ENCODE assay signal across 9 cellular contexts in the genomic region with DNA sequence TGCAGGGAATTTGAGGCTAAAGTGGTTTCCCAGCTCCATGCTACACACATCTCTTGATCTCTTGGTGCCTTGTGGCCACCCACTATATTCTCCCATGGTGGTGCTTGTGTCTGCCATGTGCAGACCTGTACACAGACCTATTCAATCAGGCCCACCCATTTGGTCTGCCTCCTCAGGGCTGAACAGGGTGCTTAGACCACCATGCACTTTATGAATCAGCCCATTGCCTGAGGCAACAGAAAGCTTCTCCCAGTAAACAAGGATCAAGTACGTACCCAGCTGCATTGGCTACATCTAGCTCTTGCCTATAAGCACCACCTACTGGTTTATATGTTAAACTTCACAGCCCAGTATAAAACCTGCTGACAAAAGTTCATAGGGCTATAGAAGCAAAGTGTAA.
A peak's percentile ranks its signal among the peaks of the same experiment; 100 is the strongest.
DNase-seq lines count a peak whose midpoint lies in the region; ATAC-seq and TF ChIP-seq lines count a peak whose summit lies in the region.
"Had no signal": no experiment of that assay in that cellular context is flagged by ENCODE, and none has a peak within 500 bp of the region (broad histone marks: within the 10 kb centered on the region; RNA-seq: fewer than 3 reads in every experiment).

No MANE protein-coding gene starts in this region.

- H3K4me3 Mint-ChIP-seq in endothelial cell (ENCODE audit: unreplicated experiment), result no peak overlapping the region

- H3K36me3 Mint-ChIP-seq in endothelial cell (ENCODE audit: low read depth, unreplicated experiment), result no peaks in the 10 kb centered on the region

- no peaks in the 10 kb centered on the region for H3K27me3 Mint-ChIP-seq in endothelial cell (ENCODE audit: unreplicated experiment)

- H3K27ac Mint-ChIP-seq in endothelial cell (ENCODE audit: unreplicated experiment), result no peak overlapping the region

- no peaks in the 10 kb centered on the region for H3K9me3 Mint-ChIP-seq in endothelial cell (ENCODE audit: unreplicated experiment)

- DNase-seq in NCI-H345 (lab: John Stamatoyannopoulos, UW) (peak; percentile 5), endothelial cell (ENCODE audit: low spot score) (peak; percentile 12), pons (ENCODE audit: low spot score) (peak; percentile 69), NCI-H510A treated with DMSO at 0.1 percent for 48 hours (lab: John Stamatoyannopoulos, UW) (no peak), coronary artery (ENCODE audit: low spot score) (no peak)

- no peak for TF ChIP-seq CTCF in endothelial cell (IDR thresholded peaks at IDR 0.05; ENCODE audit: unreplicated experiment)
- no peak for TF ChIP-seq CTCF in coronary artery (IDR thresholded peaks at IDR 0.05)

- no peaks in the 10 kb centered on the region for H3K4me1 Mint-ChIP-seq in endothelial cell (ENCODE audit: unreplicated experiment)

- H3K27ac ChIP-seq in coronary artery, result no peak overlapping the region
- H3K27ac ChIP-seq: HL-60 had no signal

- H3K4me3 ChIP-seq in coronary artery, result no peak overlapping the region

- ATAC-seq in GM19463 (IDR thresholded peaks at IDR 0.05; ENCODE audit: unreplicated experiment) (peak; percentile 45), GM21381 (IDR thresholded peaks at IDR 0.05; ENCODE audit: unreplicated experiment) (no peak), GM18502 (IDR thresholded peaks at IDR 0.05; ENCODE audit: poor library complexity, unreplicated experiment) (no peak)

Comparison
In these comparisons a context has a peak if more than half of its experiments do, and no peak if none do; other contexts are left out.
1. DNase-seq: peak in NCI-H345 (single experiment), endothelial cell (single experiment) and pons (single experiment); none in NCI-H510A treated with DMSO at 0.1 percent for 48 hours (single experiment) and coronary artery (single experiment).